In the genomic region with DNA sequence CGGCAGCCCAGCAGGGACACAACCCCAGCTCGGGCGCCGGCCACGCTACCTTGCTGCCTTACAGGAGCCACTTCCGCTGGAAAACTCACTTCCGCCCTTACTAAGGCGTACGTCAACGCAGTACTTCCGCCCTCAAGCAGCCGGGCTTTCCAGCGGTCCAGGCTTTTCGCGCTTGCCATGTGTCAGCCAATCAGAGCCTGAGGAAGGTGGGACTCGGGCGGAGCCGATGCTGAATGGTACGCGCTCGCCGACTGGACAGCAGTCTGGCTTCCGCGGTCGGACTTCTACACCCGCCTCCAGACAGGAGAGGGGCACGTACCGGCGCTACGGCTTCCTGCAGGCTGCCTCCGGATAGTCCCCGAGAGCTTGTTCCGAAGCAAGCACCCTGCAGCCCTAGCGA, we compare ENCODE assay signal across 8 cellular contexts. TPM values are rescaled to one million over a fixed set of nuclear protein-coding genes. Genes with fewer than 3 reads are reported as not detected.
DNase-seq lines count a peak whose midpoint lies in the region; ATAC-seq and TF ChIP-seq lines count a peak whose summit lies in the region.
"Not testable (repeated sequence)": the region's sequence is repeated elsewhere in the genome, so short reads cannot be mapped to it uniquely, and the experiment has no call there.

TSS of gene BOLA2B (minus strand) at position 52 of the 400 bp plus-strand sequence. CDS start 71 bp downstream, outside the sequence.
TSS of gene SLX1A (plus strand) at position 261 of the 400 bp plus-strand sequence. CDS start 210 bp downstream, outside the sequence.

- not testable (repeated sequence) for H3K36me3 Mint-ChIP-seq in activated B cell treated with CpG ODN at 0.5 μM for 24 hours (ENCODE audit: low read depth)

- CTCF ChIA-PET in AG04450 (lab: Charles Lee); activated B cell treated with CpG ODN at 0.5 μM for 24 hours (lab: Charles Lee): not testable (repeated sequence)

- not testable (repeated sequence) for H3K36me3 ChIP-seq in ectodermal cell (ENCODE audit: control insufficient read depth, insufficient read depth, low read length); kidney epithelial cell (ENCODE audit: control insufficient read depth, insufficient read depth, low read length); rectal smooth muscle tissue (ENCODE audit: control insufficient read depth, insufficient read depth, low read length)

- H3K4me3 ChIP-seq in AG04450 (ENCODE audit: low read depth, low read length) (peak within 1 kb of the TSS; percentile 58), ectodermal cell (ENCODE audit: insufficient read depth, low read depth, low read length) (peak within 1 kb of the TSS; percentile 31), kidney epithelial cell (ENCODE audit: low read depth, low read length) (peak within 1 kb of the TSS; percentile 47), rectal smooth muscle tissue (ENCODE audit: low read length) (peak within 1 kb of the TSS; percentile 48)

- no CpG with 5 or more reads among the region's 34 CpGs for WGBS in ectodermal cell, 2 experiments

- not testable (repeated sequence) for H3K27me3 Mint-ChIP-seq in activated B cell treated with CpG ODN at 0.5 μM for 24 hours

- not testable (repeated sequence) for H3K4me1 ChIP-seq in ectodermal cell (ENCODE audit: control insufficient read depth, insufficient read depth, low read length); rectal smooth muscle tissue (ENCODE audit: control insufficient read depth, insufficient read depth, low read length)

- not testable (repeated sequence) for H3K4me3 Mint-ChIP-seq in activated B cell treated with CpG ODN at 0.5 μM for 24 hours

- DNase-seq in AG04450 (ENCODE audit: low read depth, low spot score); activated B cell treated with CpG ODN at 0.5 μM for 24 hours; kidney epithelial cell (ENCODE audit: low read depth): not testable (repeated sequence)

- not testable (repeated sequence) for H3K27ac Mint-ChIP-seq in activated B cell treated with CpG ODN at 0.5 μM for 24 hours

- H3K9me3 Mint-ChIP-seq in activated B cell treated with CpG ODN at 0.5 μM for 24 hours = not testable (repeated sequence)

- H3K27me3 ChIP-seq in AG04450 (ENCODE audit: control insufficient read depth, insufficient read depth, low read length); ectodermal cell (ENCODE audit: control insufficient read depth, insufficient read depth, low read length, poor library complexity, severe bottlenecking); kidney epithelial cell (ENCODE audit: control insufficient read depth, insufficient read depth, low read length); rectal smooth muscle tissue (ENCODE audit: control insufficient read depth, insufficient read depth, low read length): not testable (repeated sequence)

- POLR2A ChIA-PET in AG04450 (lab: Yijun Ruan, JAX); activated B cell treated with CpG ODN at 0.5 μM for 24 hours (lab: Charles Lee): not testable (repeated sequence)

- not testable (repeated sequence) for H3K4me1 Mint-ChIP-seq in activated B cell treated with CpG ODN at 0.5 μM for 24 hours

- intact Hi-C loops in activated B cell treated with CpG ODN at 0.5 μM for 24 hours (cut with micrococcal nuclease) = not testable (repeated sequence)

- TF ChIP-seq CTCF in AG04450 (IDR thresholded peaks at IDR 0.05; ENCODE audit: low read depth, low read length); activated B cell treated with CpG ODN at 0.5 μM for 24 hours (IDR thresholded peaks at IDR 0.05); kidney epithelial cell (IDR thresholded peaks at IDR 0.05; ENCODE audit: insufficient read depth, low read length, poor library complexity, severe bottlenecking): not testable (repeated sequence)

- H3K27ac ChIP-seq in AG04450 (ENCODE audit: low read depth, low read length); ectodermal cell (ENCODE audit: insufficient read depth, low read depth, low read length, poor library complexity, severe bottlenecking); rectal smooth muscle tissue (ENCODE audit: low read depth, low read length): not testable (repeated sequence)

- ATAC-seq in GM18909 (IDR thresholded peaks at IDR 0.05; ENCODE audit: poor library complexity, unreplicated experiment) = peak; percentile 89
- peak; percentile 94 for ATAC-seq in HG02610 (IDR thresholded peaks at IDR 0.05; ENCODE audit: unreplicated experiment)
- ATAC-seq in HG03575 (IDR thresholded peaks at IDR 0.05; ENCODE audit: extremely low read depth, insufficient number of reproducible peaks, low FRiP score, unreplicated experiment) = peak; percentile 61
- ATAC-seq in activated B cell treated with CpG ODN at 0.5 μM for 24 hours (ENCODE audit: low read depth) = peak; percentile 86

- H3K9ac ChIP-seq in rectal smooth muscle tissue (ENCODE audit: low read length) = not testable (repeated sequence)

- H3K9me3 ChIP-seq in AG04450 (ENCODE audit: control insufficient read depth, insufficient read depth, low read length); ectodermal cell (ENCODE audit: control insufficient read depth, low read length): not testable (repeated sequence)

RNA-seq across cellular contexts. Expression of gene BOLA2B, which starts in this region (rescaled TPM):
- polyA plus RNA-seq in AG04450 (2011; rRNA removed) = 17.5 and 38.2 TPM in 2 replicates
- polyA minus RNA-seq in AG04450 (2011; rRNA and poly(A)+ RNA removed) = 20.1 and 20.8 TPM in 2 replicates
- total RNA-seq in activated B cell treated with CpG ODN at 0.5 μM for 24 hours (145 and 174 TPM in 2 replicates), kidney epithelial cell (312 and 512 TPM in 2 replicates)
- 54.1 TPM for polyA plus RNA-seq in ectodermal cell (2013, experiment 1 of 4)
- 54.1 TPM for polyA plus RNA-seq in ectodermal cell (2013, experiment 2 of 4)
- 59.3 TPM for polyA plus RNA-seq in ectodermal cell (2013, experiment 3 of 4)
- polyA plus RNA-seq in ectodermal cell (2013, experiment 4 of 4) = 52.2 TPM

RNA-seq across cellular contexts. Expression of gene SLX1A, which starts in this region (rescaled TPM):
- polyA plus RNA-seq in AG04450 (2011; rRNA removed) = 3.8 and 13.4 TPM in 2 replicates
- polyA minus RNA-seq in AG04450 (2011; rRNA and poly(A)+ RNA removed) = 1.5 and 2.0 TPM in 2 replicates
- total RNA-seq in activated B cell treated with CpG ODN at 0.5 μM for 24 hours (54.2 and 77.0 TPM in 2 replicates), kidney epithelial cell (35.0 and 45.4 TPM in 2 replicates)
- 7.8 TPM for polyA plus RNA-seq in ectodermal cell (2013, experiment 1 of 4)
- 12.1 TPM for polyA plus RNA-seq in ectodermal cell (2013, experiment 2 of 4)
- polyA plus RNA-seq in ectodermal cell (2013, experiment 3 of 4) = 11.3 TPM
- polyA plus RNA-seq in ectodermal cell (2013, experiment 4 of 4) = 4.8 TPM
